Comparison of ENCODE assay signal across 8 cellular contexts in genomic region chr14:75981426-75981825, GRCh38. TPM values are rescaled to one million over a fixed set of nuclear protein-coding genes. Genes with fewer than 3 reads are reported as not detected.
DNase-seq lines count a peak whose midpoint lies in the region; ATAC-seq and TF ChIP-seq lines count a peak whose summit lies in the region.

No MANE protein-coding gene starts in this region.

- H3K4me3 ChIP-seq in GM12865 (ENCODE audit: low read depth, low read length) (peak overlapping the region; percentile 71), iPS-18c (ENCODE audit: insufficient read depth, low read depth, low read length) (peak overlapping the region; percentile 71)

- POLR2A ChIA-PET in activated naive CD8-positive, alpha-beta T cell treated with anti-CD3 and anti-CD28 coated beads, Interleukin-2, amount 10 ng/mL, durations not matched to agents 7 days and 5 days (lab: Charles Lee): interaction anchor here (1.5 kb wide), 2 partner anchors 75 to 272 kb away, joined by 6 to 10 read pairs; no protein-coding TSS in a partner anchor

- H3K9me3 Mint-ChIP-seq in activated naive CD8-positive, alpha-beta T cell treated with anti-CD3 and anti-CD28 coated beads, Interleukin-2, amount 10 ng/mL, durations not matched to agents 7 days and 5 days: no peaks in the 10 kb centered on the region

- H3K4me3 Mint-ChIP-seq in activated naive CD8-positive, alpha-beta T cell treated with anti-CD3 and anti-CD28 coated beads, Interleukin-2, amount 10 ng/mL, durations not matched to agents 7 days and 5 days: peak overlapping the region; percentile 89

- H3K36me3 Mint-ChIP-seq in activated naive CD8-positive, alpha-beta T cell treated with anti-CD3 and anti-CD28 coated beads, Interleukin-2, amount 10 ng/mL, durations not matched to agents 7 days and 5 days: no peaks in the 10 kb centered on the region

- DNase-seq in GM12865 (ENCODE audit: low read depth) (peak; percentile 86), NCI-H1694 treated with DMSO at 0.1 percent for 48 hours (lab: John Stamatoyannopoulos, UW) (peak; percentile 80), putamen (ENCODE audit: low spot score) (no peak)
- DNase-seq in activated naive CD8-positive, alpha-beta T cell treated with anti-CD3 and anti-CD28 coated beads, Interleukin-2, amount 10 ng/mL, durations not matched to agents 7 days and 5 days: peak; percentile 53
- peak; percentile 12 to 27 (median 18) for DNase-seq in stimulated activated CD4-positive, alpha-beta T cell treated with anti-CD3 and anti-CD28 coated beads, Interleukin-12 subunit alpha, Interleukin-12 subunit beta, amount 100 ng/mL, for 48 hours (ENCODE audit: low read depth in 2 of 3, low spot score in 1 of 3)

- H3K4me1 Mint-ChIP-seq in activated naive CD8-positive, alpha-beta T cell treated with anti-CD3 and anti-CD28 coated beads, Interleukin-2, amount 10 ng/mL, durations not matched to agents 7 days and 5 days: peaks cover 31% of the 10 kb centered on the region

- peak overlapping the region; percentile 82 for H3K27ac Mint-ChIP-seq in activated naive CD8-positive, alpha-beta T cell treated with anti-CD3 and anti-CD28 coated beads, Interleukin-2, amount 10 ng/mL, durations not matched to agents 7 days and 5 days

- peaks cover 2% of the 10 kb centered on the region for H3K9me3 ChIP-seq in iPS-18c (ENCODE audit: control insufficient read depth, insufficient read depth, low read length)

- TF ChIP-seq CTCF in GM12865 (IDR thresholded peaks at IDR 0.05; ENCODE audit: insufficient read depth, low read depth, low read length, missing control alignments): no peak

- peak; percentile 45 for ATAC-seq in GM21723 (IDR thresholded peaks at IDR 0.05; ENCODE audit: unreplicated experiment)
- peak; percentile 30 for ATAC-seq in activated naive CD8-positive, alpha-beta T cell treated with anti-CD3 and anti-CD28 coated beads, Interleukin-2, amount 10 ng/mL, durations not matched to agents 7 days and 5 days (ENCODE audit: low read depth)
- no peak for ATAC-seq in GM21526 (IDR thresholded peaks at IDR 0.05; ENCODE audit: low FRiP score, unreplicated experiment)

- peaks cover 4% of the 10 kb centered on the region for H3K27me3 Mint-ChIP-seq in activated naive CD8-positive, alpha-beta T cell treated with anti-CD3 and anti-CD28 coated beads, Interleukin-2, amount 10 ng/mL, durations not matched to agents 7 days and 5 days

RNA-seq across cellular contexts. Expression of gene TGFB3, which starts 0.4 kb away (rescaled TPM):
- total RNA-seq in activated naive CD8-positive, alpha-beta T cell treated with anti-CD3 and anti-CD28 coated beads, Interleukin-2, amount 10 ng/mL, durations not matched to agents 7 days and 5 days: 1 to 10 TPM; 3.3 to 3.5 TPM

RNA-seq across cellular contexts. Expression of gene IFT43, which starts 4.1 kb away (rescaled TPM):
- 1 to 10 TPM; 8.0 to 8.2 TPM for total RNA-seq in activated naive CD8-positive, alpha-beta T cell treated with anti-CD3 and anti-CD28 coated beads, Interleukin-2, amount 10 ng/mL, durations not matched to agents 7 days and 5 days
